In genomic region chr20:50140339-50140859, GRCh38 we compare ENCODE assay signal across 19 cellular contexts. TPM values are rescaled to one million over a fixed set of nuclear protein-coding genes. Genes with fewer than 3 reads are reported as not detected.
DNase-seq lines count a peak whose midpoint lies in the region; ATAC-seq and TF ChIP-seq lines count a peak whose summit lies in the region.
"Had no signal": no experiment of that assay in that cellular context is flagged by ENCODE, and none has a peak within 500 bp of the region (broad histone marks: within the 10 kb centered on the region; RNA-seq: fewer than 3 reads in every experiment).

No MANE protein-coding gene starts in this region.

- ATAC-seq in psoas muscle = no peak
- ATAC-seq: HCT116, left lobe of liver had no signal

- no peak overlapping the region for H3K14ac ChIP-seq in trophoblast cell (ENCODE audit: low read length)

- H2AFZ ChIP-seq in trophoblast cell (ENCODE audit: insufficient read depth, low read length, poor library complexity) = no peak overlapping the region

- H3K9ac ChIP-seq in trophoblast cell (ENCODE audit: low read length) = no peak overlapping the region

- H3K79me2 ChIP-seq in trophoblast cell (ENCODE audit: control insufficient read depth, insufficient read depth, low read length, poor library complexity) = peaks cover 17% of the 10 kb centered on the region

- peaks cover 5% of the 10 kb centered on the region for H3K79me1 ChIP-seq in trophoblast cell (ENCODE audit: low read length)

- TF ChIP-seq CTCF in RWPE1 (conservative IDR thresholded peaks at IDR 0.05; ENCODE audit: low read depth) (no peak), endothelial cell (IDR thresholded peaks at IDR 0.05; ENCODE audit: unreplicated experiment) (no peak), psoas muscle (IDR thresholded peaks at IDR 0.05) (no peak)

- no peaks in the 10 kb centered on the region for H3K9me3 Mint-ChIP-seq in T-helper 1 cell treated with Interleukin-12 subunit alpha and Interleukin-12 subunit beta and Interleukin-4 antibody, amounts not matched to agents 30 μg/mL and 1 μg/mL, for 36 hours
- no peaks in the 10 kb centered on the region for H3K9me3 Mint-ChIP-seq in endothelial cell (ENCODE audit: unreplicated experiment)

- no peak overlapping the region for H3K4me2 ChIP-seq in trophoblast cell (ENCODE audit: low read length)

- H3K27ac Mint-ChIP-seq in T-helper 1 cell treated with Interleukin-12 subunit alpha and Interleukin-12 subunit beta and Interleukin-4 antibody, amounts not matched to agents 30 μg/mL and 1 μg/mL, for 36 hours = peak overlapping the region; percentile 8
- no peak overlapping the region for H3K27ac Mint-ChIP-seq in endothelial cell (ENCODE audit: unreplicated experiment)
- H3K27ac Mint-ChIP-seq: B cell had no signal

- H3K9me3 ChIP-seq in trophoblast cell (ENCODE audit: insufficient read depth, low read depth, low read length) = peaks cover 2% of the 10 kb centered on the region
- no peaks in the 10 kb centered on the region for H3K9me3 ChIP-seq in psoas muscle
- H3K9me3 ChIP-seq: SJCRH30 had no signal

- no peak overlapping the region for H4K12ac ChIP-seq in trophoblast cell (ENCODE audit: low read depth, low read length)

- no peak overlapping the region for H2AK5ac ChIP-seq in trophoblast cell (ENCODE audit: low read length)

- no peak overlapping the region for H3K4me3 Mint-ChIP-seq in T-helper 1 cell treated with Interleukin-12 subunit alpha and Interleukin-12 subunit beta and Interleukin-4 antibody, amounts not matched to agents 30 μg/mL and 1 μg/mL, for 36 hours
- peak overlapping the region; percentile 2 for H3K4me3 Mint-ChIP-seq in endothelial cell (ENCODE audit: unreplicated experiment)
- H3K4me3 Mint-ChIP-seq: B cell had no signal

- no peak overlapping the region for H3K23ac ChIP-seq in trophoblast cell (ENCODE audit: low read length)

- H2BK12ac ChIP-seq in trophoblast cell (ENCODE audit: low read length) = no peak overlapping the region

- WGBS in trophoblast cell (ENCODE audit: extremely low coverage, insufficient coverage, insufficient read length) = no CpG with 5 or more reads among the region's 11 CpGs
- WGBS in psoas muscle, 3 donors = 79 to 86% (median 80%) methylated on average over 11 of the region's 11 CpGs

- H3K36me3 ChIP-seq in trophoblast cell (ENCODE audit: control insufficient read depth in 1 of 2, insufficient read depth in 2 of 2, low read length in 2 of 2) = peaks cover 66 to 67% of the 10 kb centered on the region in 2 experiments
- H3K36me3 ChIP-seq in psoas muscle (ENCODE audit: insufficient read depth in 1 of 2, low read depth in 1 of 2) = peaks cover 0 to 29% of the 10 kb centered on the region in 2 donors

- H2BK120ac ChIP-seq in trophoblast cell (ENCODE audit: insufficient read depth, low read length, poor library complexity) = no peak overlapping the region

- intact Hi-C loops in psoas muscle (cut with DNase I) = no loop called here

- peaks cover 26 to 39% of the 10 kb centered on the region in 2 experiments for H3K4me1 ChIP-seq in trophoblast cell (ENCODE audit: control insufficient read depth in 1 of 2, insufficient read depth in 2 of 2, low read length in 2 of 2)
- H3K4me1 ChIP-seq in psoas muscle = peaks cover 46% of the 10 kb centered on the region

- H3K27ac ChIP-seq in RWPE1 = peak overlapping the region; percentile 98
- no peak overlapping the region for H3K27ac ChIP-seq in trophoblast cell (ENCODE audit: low read depth, low read length)
- H3K27ac ChIP-seq in psoas muscle = no peak overlapping the region
- H3K27ac ChIP-seq: 22Rv1, SJCRH30 had no signal

- DNase-seq in T-helper 1 cell = no peak
- no peak for DNase-seq in RWPE1 (ENCODE audit: low spot score)
- no peak for DNase-seq in endothelial cell (ENCODE audit: low spot score)
- no peak for DNase-seq in trophoblast cell
- no peak for DNase-seq in psoas muscle
- no peak for DNase-seq in hepatic stellate cell (ENCODE audit: low spot score)
- no peak for DNase-seq in UCSD-AML1 (lab: John Stamatoyannopoulos, UW; ENCODE audit: unreplicated experiment)
- DNase-seq: activated effector memory CD4-positive, alpha-beta T cell treated with Interleukin-2 at 50 U/mL for 16 hours; aorta; foreskin melanocyte; NCI-H1092; NCI-H2081; NCI-H526; SJCRH30 had no signal

- CTCF ChIA-PET in RWPE1 (lab: Yijun Ruan, JAX) = interaction anchor here (0.5 to 3.7 kb wide), 6 partner anchors 20 to 691 kb away, joined by 3 to 29 read pairs (median 4); no protein-coding TSS in a partner anchor

- H3K36me3 Mint-ChIP-seq in T-helper 1 cell treated with Interleukin-12 subunit alpha and Interleukin-12 subunit beta and Interleukin-4 antibody, amounts not matched to agents 30 μg/mL and 1 μg/mL, for 36 hours (ENCODE audit: low read depth) = peaks cover 34% of the 10 kb centered on the region
- peaks cover 37% of the 10 kb centered on the region for H3K36me3 Mint-ChIP-seq in endothelial cell (ENCODE audit: low read depth, unreplicated experiment)

- H3K4me1 Mint-ChIP-seq in T-helper 1 cell treated with Interleukin-12 subunit alpha and Interleukin-12 subunit beta and Interleukin-4 antibody, amounts not matched to agents 30 μg/mL and 1 μg/mL, for 36 hours (ENCODE audit: low read depth) = peaks cover 21% of the 10 kb centered on the region
- peaks cover 12% of the 10 kb centered on the region for H3K4me1 Mint-ChIP-seq in endothelial cell (ENCODE audit: unreplicated experiment)

- H3K4ac ChIP-seq in trophoblast cell (ENCODE audit: low read depth, low read length) = peak overlapping the region; percentile 60

- POLR2A ChIA-PET in RWPE1 (lab: Yijun Ruan, JAX; ENCODE audit: low non-redundant PET) = no interaction called here

- H3K4me3 ChIP-seq in trophoblast cell (ENCODE audit: low read depth, low read length) = no peak overlapping the region
- no peak overlapping the region for H3K4me3 ChIP-seq in psoas muscle
- H3K4me3 ChIP-seq: SJCRH30 had no signal

- no peak overlapping the region for H2BK5ac ChIP-seq in trophoblast cell (ENCODE audit: low read depth, low read length, poor library complexity)

- no peak overlapping the region for H4K8ac ChIP-seq in trophoblast cell (ENCODE audit: low read depth, low read length)

- peak overlapping the region; percentile 33 for H3K18ac ChIP-seq in trophoblast cell (ENCODE audit: low read length)

- H4K91ac ChIP-seq in trophoblast cell (ENCODE audit: low read depth, low read length) = no peak overlapping the region

- no peaks in the 10 kb centered on the region for H3K27me3 Mint-ChIP-seq in T-helper 1 cell treated with Interleukin-12 subunit alpha and Interleukin-12 subunit beta and Interleukin-4 antibody, amounts not matched to agents 30 μg/mL and 1 μg/mL, for 36 hours (ENCODE audit: low read depth)
- H3K27me3 Mint-ChIP-seq in endothelial cell (ENCODE audit: unreplicated experiment) = peaks cover 3% of the 10 kb centered on the region
- H3K27me3 Mint-ChIP-seq: B cell had no signal

- H3K27me3 ChIP-seq in trophoblast cell (ENCODE audit: insufficient read depth, low read length) = no peaks in the 10 kb centered on the region
- H3K27me3 ChIP-seq in psoas muscle (ENCODE audit: insufficient read depth in 3 of 3, low read length in 2 of 3) = no peaks in the 10 kb centered on the region
- H3K27me3 ChIP-seq: SJCRH30 had no signal

RNA-seq across cellular contexts. Expression of gene PEDS1, which starts 13.1 kb away (rescaled TPM):
- total RNA-seq in endothelial cell (ENCODE audit: unreplicated experiment) (39.7 TPM), psoas muscle (10 to 100 TPM; 17.5 to 59.2 (median 35.0) TPM)
- 132 and 134 TPM in 2 replicates for polyA plus RNA-seq in trophoblast cell (2013)
- 10 to 100 TPM; 23.8 to 55.1 (median 49.2) TPM for polyA plus RNA-seq in psoas muscle

RNA-seq across cellular contexts. Expression of gene UBE2V1, which starts 27.4 kb away (rescaled TPM):
- total RNA-seq in endothelial cell (ENCODE audit: unreplicated experiment) = 223 TPM
- polyA plus RNA-seq in trophoblast cell (2013) = 238 and 250 TPM in 2 replicates
- 10 to 100 TPM; 45.2 to 78.1 (median 57.5) TPM for total RNA-seq in psoas muscle
- polyA plus RNA-seq in psoas muscle = 100 to 1,000 TPM in 2 of 3 donors, 10 to 100 TPM in 1; 57.1 to 165 (median 103) TPM

RNA-seq across cellular contexts. Expression of gene CEBPB, which starts 50.2 kb away (rescaled TPM):
- total RNA-seq in endothelial cell (ENCODE audit: unreplicated experiment) = 28.1 TPM
- 167 and 177 TPM in 2 replicates for polyA plus RNA-seq in trophoblast cell (2013)
- total RNA-seq in psoas muscle = 100 to 1,000 TPM; 144 to 445 (median 283) TPM
- polyA plus RNA-seq in psoas muscle = 100 to 1,000 TPM in 1 of 3 donors, 10 to 100 TPM in 2; 38.7 to 125 (median 83.2) TPM
